In the genomic region with DNA sequence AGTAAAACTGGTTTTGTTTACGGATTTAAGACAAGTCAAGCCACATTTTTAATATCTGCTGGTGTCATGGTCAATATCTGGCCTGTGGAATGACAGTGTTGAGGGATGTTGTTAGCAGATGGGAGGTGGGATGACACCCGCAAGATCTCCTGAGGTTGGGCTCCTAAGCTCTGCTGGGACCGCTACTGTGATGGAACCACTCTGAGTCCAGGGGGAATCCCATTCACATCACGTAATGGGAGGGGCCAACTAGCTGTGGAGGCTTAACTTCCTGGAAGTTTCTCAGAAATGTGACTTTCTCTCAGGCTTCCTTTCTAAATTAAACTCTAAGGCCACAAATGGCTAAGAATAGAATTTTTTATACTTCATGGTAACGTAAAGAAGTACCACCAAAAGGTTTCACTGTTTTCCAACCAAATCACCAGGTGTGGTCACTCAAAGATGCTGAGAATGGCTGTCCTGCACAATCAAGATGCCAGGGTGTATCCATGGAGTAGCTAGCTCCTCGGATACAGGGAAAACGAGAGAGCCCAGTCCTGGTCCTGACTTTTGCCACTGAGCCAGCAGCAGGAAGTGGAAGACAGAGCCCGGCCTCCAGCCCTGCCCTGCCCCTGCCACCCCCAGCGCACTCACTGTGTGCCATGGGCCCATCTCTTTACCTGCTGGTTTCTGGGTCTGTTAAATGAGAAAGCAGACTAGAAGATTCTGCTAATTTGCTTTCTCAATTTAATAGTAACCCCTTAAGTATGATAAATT, we compare ENCODE assay signal across 11 cellular contexts. TPM values are rescaled to one million over a fixed set of nuclear protein-coding genes. Genes with fewer than 3 reads are reported as not detected.
DNase-seq lines count a peak whose midpoint lies in the region; ATAC-seq lines count a peak whose summit lies in the region.
"Had no signal": no experiment of that assay in that cellular context is flagged by ENCODE, and none has a peak within 500 bp of the region (broad histone marks: within the 10 kb centered on the region; RNA-seq: fewer than 3 reads in every experiment).

No MANE protein-coding gene starts in this region.

- H3K4me3 Mint-ChIP-seq in activated CD4-positive, alpha-beta T cell treated with anti-CD3 and anti-CD28 coated beads, Interleukin-2, amount 10 ng/mL, durations not matched to agents 7 days and 5 days: no peak overlapping the region
- H3K4me3 Mint-ChIP-seq in T-helper 2 cell treated with Interferon-gamma antibody and Interleukin-4, amounts not matched to agents 5 μg/mL and 100 μg/mL, for 36 hours: peak overlapping the region; percentile 62
- H3K4me3 Mint-ChIP-seq in stimulated activated naive CD8-positive, alpha-beta T cell treated with anti-CD3 and anti-CD28 coated beads, Interleukin-15, amount 100 ng/mL, for 72 hours: peak overlapping the region; percentile 62 to 82

- H3K36me3 Mint-ChIP-seq in activated CD4-positive, alpha-beta T cell treated with anti-CD3 and anti-CD28 coated beads, Interleukin-2, amount 10 ng/mL, durations not matched to agents 7 days and 5 days (ENCODE audit: low read depth): no peaks in the 10 kb centered on the region
- no peaks in the 10 kb centered on the region for H3K36me3 Mint-ChIP-seq in T-helper 2 cell treated with Interferon-gamma antibody and Interleukin-4, amounts not matched to agents 5 μg/mL and 100 μg/mL, for 36 hours (ENCODE audit: low read depth)

- POLR2A ChIA-PET in activated CD4-positive, alpha-beta T cell treated with anti-CD3 and anti-CD28 coated beads, Interleukin-2, amount 10 ng/mL, durations not matched to agents 7 days and 5 days (lab: Charles Lee): no interaction called here

- H3K4me1 Mint-ChIP-seq in activated CD4-positive, alpha-beta T cell treated with anti-CD3 and anti-CD28 coated beads, Interleukin-2, amount 10 ng/mL, durations not matched to agents 7 days and 5 days: peaks cover 34% of the 10 kb centered on the region
- H3K4me1 Mint-ChIP-seq in T-helper 2 cell treated with Interferon-gamma antibody and Interleukin-4, amounts not matched to agents 5 μg/mL and 100 μg/mL, for 36 hours (ENCODE audit: low read depth): peaks cover 33% of the 10 kb centered on the region
- H3K4me1 Mint-ChIP-seq in stimulated activated naive CD8-positive, alpha-beta T cell treated with anti-CD3 and anti-CD28 coated beads, Interleukin-15, amount 100 ng/mL, for 72 hours: peaks cover 56% of the 10 kb centered on the region

- CTCF ChIA-PET in activated CD4-positive, alpha-beta T cell treated with anti-CD3 and anti-CD28 coated beads, Interleukin-2, amount 10 ng/mL, durations not matched to agents 7 days and 5 days (lab: Charles Lee): interaction anchor here (1.0 to 3.9 kb wide), 2 partner anchors 10 to 11 kb away, joined by 3 to 14 read pairs; no protein-coding TSS in a partner anchor

- no peaks in the 10 kb centered on the region for H3K9me3 Mint-ChIP-seq in activated CD4-positive, alpha-beta T cell treated with anti-CD3 and anti-CD28 coated beads, Interleukin-2, amount 10 ng/mL, durations not matched to agents 7 days and 5 days
- H3K9me3 Mint-ChIP-seq in T-helper 2 cell treated with Interferon-gamma antibody and Interleukin-4, amounts not matched to agents 5 μg/mL and 100 μg/mL, for 36 hours: no peaks in the 10 kb centered on the region
- no peaks in the 10 kb centered on the region for H3K9me3 Mint-ChIP-seq in stimulated activated naive CD8-positive, alpha-beta T cell treated with anti-CD3 and anti-CD28 coated beads, Interleukin-15, amount 100 ng/mL, for 72 hours

- ATAC-seq in esophagus mucosa: peak; percentile 19
- peak; percentile 53 for ATAC-seq in stimulated activated naive CD8-positive, alpha-beta T cell treated with anti-CD3 and anti-CD28 coated beads, Interleukin-15, amount 100 ng/mL, for 72 hours
- ATAC-seq: Panc1 had no signal

- peaks cover 2% of the 10 kb centered on the region for H3K27me3 Mint-ChIP-seq in activated CD4-positive, alpha-beta T cell treated with anti-CD3 and anti-CD28 coated beads, Interleukin-2, amount 10 ng/mL, durations not matched to agents 7 days and 5 days
- H3K27me3 Mint-ChIP-seq in T-helper 2 cell treated with Interferon-gamma antibody and Interleukin-4, amounts not matched to agents 5 μg/mL and 100 μg/mL, for 36 hours (ENCODE audit: low read depth): peaks cover 3% of the 10 kb centered on the region
- H3K27me3 Mint-ChIP-seq in stimulated activated naive CD8-positive, alpha-beta T cell treated with anti-CD3 and anti-CD28 coated beads, Interleukin-15, amount 100 ng/mL, for 72 hours: peaks cover 18% of the 10 kb centered on the region

- no peak for DNase-seq in activated CD4-positive, alpha-beta T cell treated with anti-CD3 and anti-CD28 coated beads, Interleukin-2, amount 10 ng/mL, durations not matched to agents 7 days and 5 days
- DNase-seq in activated CD4-positive, alpha-beta T cell treated with anti-CD3 and anti-CD28 coated beads for 1 hour: no peak
- DNase-seq in T-helper 2 cell treated with Interferon-gamma antibody and Interleukin-4, amounts not matched to agents 5 μg/mL and 100 μg/mL, for 36 hours (ENCODE audit: low spot score): peak; percentile 45
- DNase-seq in stimulated activated naive CD8-positive, alpha-beta T cell treated with anti-CD3 and anti-CD28 coated beads, Interleukin-15, amount 100 ng/mL, for 72 hours: peak in 1 of 2 donors; percentile 35
- no peak for DNase-seq in KBM-7
- no peak for DNase-seq in NCI-H1694 (lab: John Stamatoyannopoulos, UW)
- no peak for DNase-seq in NK-92 treated with Interleukin-12 subunit alpha and Interleukin-12 subunit beta, amount 100 ng/mL, for 24 hours (lab: John Stamatoyannopoulos, UW)
- DNase-seq: DMS153, NCI-H226 had no signal

- H3K27ac Mint-ChIP-seq in activated CD4-positive, alpha-beta T cell treated with anti-CD3 and anti-CD28 coated beads, Interleukin-2, amount 10 ng/mL, durations not matched to agents 7 days and 5 days: peak overlapping the region; percentile 69
- peak overlapping the region; percentile 80 for H3K27ac Mint-ChIP-seq in T-helper 2 cell treated with Interferon-gamma antibody and Interleukin-4, amounts not matched to agents 5 μg/mL and 100 μg/mL, for 36 hours
- H3K27ac Mint-ChIP-seq in stimulated activated naive CD8-positive, alpha-beta T cell treated with anti-CD3 and anti-CD28 coated beads, Interleukin-15, amount 100 ng/mL, for 72 hours: peak overlapping the region in 1 of 2 donors; percentile 63

- in situ Hi-C loops in KBM-7 (cut with MboI; ENCODE audit: low pct_unique_long_range_greater_than_20kb, low sequenced_read_pairs): no loop called here

RNA-seq across cellular contexts. Expression of gene TNFAIP8L3, which starts 18.4 kb away (rescaled TPM):
- not detected for total RNA-seq in activated CD4-positive, alpha-beta T cell treated with anti-CD3 and anti-CD28 coated beads, Interleukin-2, amount 10 ng/mL, durations not matched to agents 7 days and 5 days
- total RNA-seq in esophagus mucosa: 7.3 TPM
